Comparison of ENCODE assay signal across 1 cellular context in genomic region chr18:42306208-42306980, GRCh38.
TF ChIP-seq lines count a peak whose summit lies in the region.

No MANE protein-coding gene starts in this region.

TF ChIP-seq in HepG2, 621 proteins besides CTCF, POLR2A, EP300 and RAD21 (continued from another document):
- TF ChIP-seq SKI (IDR thresholded peaks at IDR 0.05; ENCODE audit: partially characterized antibody) (no peak), ZBTB10 (CRISPR knock-in tag; IDR thresholded peaks at IDR 0.05; ENCODE audit: borderline replicate concordance) (no peak)
